In genomic region chr3:27800261-27800660, GRCh38 we compare ENCODE assay signal across 20 cellular contexts.
DNase-seq lines count a peak whose midpoint lies in the region; ATAC-seq and TF ChIP-seq lines count a peak whose summit lies in the region.
"Had no signal": no experiment of that assay in that cellular context is flagged by ENCODE, and none has a peak within 500 bp of the region (broad histone marks: within the 10 kb centered on the region; RNA-seq: fewer than 3 reads in every experiment).

No MANE protein-coding gene starts in this region.

- H3K9me3 Mint-ChIP-seq in activated CD4-positive, alpha-beta T cell treated with anti-CD3 and anti-CD28 coated beads for 36 hours (ENCODE audit: low read depth), result no peaks in the 10 kb centered on the region
- no peaks in the 10 kb centered on the region for H3K9me3 Mint-ChIP-seq in activated T-helper 1 cell treated with anti-CD3 and anti-CD28 coated beads, Interleukin-12 subunit alpha, Interleukin-12 subunit beta, Interleukin-2, Interleukin-4 antibody, amounts not matched to agents 30 ng/mL and 10 ng/mL and 1 ng/mL, durations not matched to agents 14 hours and 24 hours and 36 hours
- H3K9me3 Mint-ChIP-seq: CD4-positive, alpha-beta T cell had no signal

- H3K36me3 Mint-ChIP-seq in activated CD4-positive, alpha-beta T cell treated with anti-CD3 and anti-CD28 coated beads for 36 hours (ENCODE audit: low read depth), result no peaks in the 10 kb centered on the region
- H3K36me3 Mint-ChIP-seq in activated T-helper 1 cell treated with anti-CD3 and anti-CD28 coated beads, Interleukin-12 subunit alpha, Interleukin-12 subunit beta, Interleukin-2, Interleukin-4 antibody, amounts not matched to agents 30 ng/mL and 10 ng/mL and 1 ng/mL, durations not matched to agents 14 hours and 24 hours and 36 hours (ENCODE audit: low read depth), result no peaks in the 10 kb centered on the region

- H3K4me2 ChIP-seq in GM23248 (ENCODE audit: unreplicated experiment), result no peak overlapping the region
- H3K4me2 ChIP-seq: PC-9 had no signal

- H3K9me3 ChIP-seq in GM23248 (ENCODE audit: low read depth), result no peaks in the 10 kb centered on the region
- H3K9me3 ChIP-seq: BE2C, Caco-2, MG63, SJCRH30 had no signal

- no peak overlapping the region for H3K4me3 ChIP-seq in GM23248
- H3K4me3 ChIP-seq: MG63, PC-9, SJCRH30 had no signal

- no peak for TF ChIP-seq CTCF in GM13977 (IDR thresholded peaks at IDR 0.05; ENCODE audit: extremely low read depth, insufficient read depth, missing control alignments)

- H3K27me3 ChIP-seq in GM23248 (replicated peaks; ENCODE audit: insufficient read depth), result no peaks in the 10 kb centered on the region
- H3K27me3 ChIP-seq: BE2C, MG63, SJCRH30 had no signal

- intact Hi-C loops in activated CD4-positive, alpha-beta T cell treated with anti-CD3 and anti-CD28 coated beads for 36 hours (cut with DNase I, micrococcal nuclease), result no loop called here
- intact Hi-C loops in activated T-helper 1 cell treated with anti-CD3 and anti-CD28 coated beads, Interleukin-12 subunit alpha, Interleukin-12 subunit beta, Interleukin-2, Interleukin-4 antibody, amounts not matched to agents 30 ng/mL and 10 ng/mL and 1 ng/mL, durations not matched to agents 14 hours and 24 hours and 36 hours (cut with micrococcal nuclease), result loop anchor here (1.0 to 5.0 kb wide), 5 partner anchors 41 to 526 kb away; no protein-coding TSS in a partner anchor

- H3K4me1 Mint-ChIP-seq in activated CD4-positive, alpha-beta T cell treated with anti-CD3 and anti-CD28 coated beads for 36 hours, result peaks cover 7% of the 10 kb centered on the region
- H3K4me1 Mint-ChIP-seq in activated T-helper 1 cell treated with anti-CD3 and anti-CD28 coated beads, Interleukin-12 subunit alpha, Interleukin-12 subunit beta, Interleukin-2, Interleukin-4 antibody, amounts not matched to agents 30 ng/mL and 10 ng/mL and 1 ng/mL, durations not matched to agents 14 hours and 24 hours and 36 hours (ENCODE audit: low read depth), result peaks cover 17% of the 10 kb centered on the region

- no peaks in the 10 kb centered on the region for H3K27me3 Mint-ChIP-seq in activated CD4-positive, alpha-beta T cell treated with anti-CD3 and anti-CD28 coated beads for 36 hours
- H3K27me3 Mint-ChIP-seq in activated T-helper 1 cell treated with anti-CD3 and anti-CD28 coated beads, Interleukin-12 subunit alpha, Interleukin-12 subunit beta, Interleukin-2, Interleukin-4 antibody, amounts not matched to agents 30 ng/mL and 10 ng/mL and 1 ng/mL, durations not matched to agents 14 hours and 24 hours and 36 hours (ENCODE audit: insufficient read depth), result no peaks in the 10 kb centered on the region
- H3K27me3 Mint-ChIP-seq: CD4-positive, alpha-beta T cell had no signal

- peak; percentile 58 for ATAC-seq in activated CD4-positive, alpha-beta T cell treated with anti-CD3 and anti-CD28 coated beads for 36 hours

- no peak overlapping the region for H3K27ac Mint-ChIP-seq in activated CD4-positive, alpha-beta T cell treated with anti-CD3 and anti-CD28 coated beads for 36 hours
- H3K27ac Mint-ChIP-seq in activated T-helper 1 cell treated with anti-CD3 and anti-CD28 coated beads, Interleukin-12 subunit alpha, Interleukin-12 subunit beta, Interleukin-2, Interleukin-4 antibody, amounts not matched to agents 30 ng/mL and 10 ng/mL and 1 ng/mL, durations not matched to agents 14 hours and 24 hours and 36 hours, result peak overlapping the region; percentile 0
- H3K27ac Mint-ChIP-seq: CD4-positive, alpha-beta T cell had no signal

- POLR2A ChIA-PET in activated CD4-positive, alpha-beta T cell treated with anti-CD3 and anti-CD28 coated beads for 36 hours (lab: Charles Lee), result no interaction called here

- no peaks in the 10 kb centered on the region for H3K36me3 ChIP-seq in GM23248 (ENCODE audit: low read depth)
- H3K36me3 ChIP-seq: BE2C, MG63, SJCRH30 had no signal

- H2AFZ ChIP-seq in GM23248, result no peak overlapping the region
- H2AFZ ChIP-seq: PC-9 had no signal

- H3K9me2 ChIP-seq in GM23248 (ENCODE audit: insufficient read depth), result no peaks in the 10 kb centered on the region

- DNase-seq in activated CD4-positive, alpha-beta T cell treated with anti-CD3 and anti-CD28 coated beads for 36 hours, result peak; percentile 20
- DNase-seq in activated CD4-positive, alpha-beta T cell treated with anti-CD3 and anti-CD28 coated beads, Interleukin-2, amount 50 U/mL, for 48 hours, result no peak
- DNase-seq in GM23248 (peak; percentile 13), GM13977 (ENCODE audit: low spot score) (no peak), SIG-M5 (lab: John Stamatoyannopoulos, UW) (no peak), NCI-H526 (lab: John Stamatoyannopoulos, UW) (no peak)
- DNase-seq in activated T-helper 1 cell treated with anti-CD3 and anti-CD28 coated beads, Interleukin-12 subunit alpha, Interleukin-12 subunit beta, Interleukin-2, Interleukin-4 antibody, amounts not matched to agents 30 ng/mL and 10 ng/mL and 1 ng/mL, durations not matched to agents 14 hours and 24 hours and 36 hours (ENCODE audit: low spot score), result no peak
- peak; percentile 3 for DNase-seq in stimulated activated CD8-positive, alpha-beta memory T cell treated with anti-CD3 and anti-CD28 coated beads, Interleukin-4, amount 100 ng/mL, for 24 hours (ENCODE audit: low read depth)
- DNase-seq: BE2C; Caco-2; CD4-positive, alpha-beta T cell; GDM1; H7; MG63; NCI-H1105; NCI-H2107; NCI-H524; PC-9; SJCRH30 had no signal

- WGBS in GM23248 (ENCODE audit: low coverage in 1 of 2, low lambda C conversion rate in 2 of 2, missing lambda C conversion rate in 2 of 2), 2 experiments, result 59 to 67% methylated on average over 3 of the region's 3 CpGs

- no peaks in the 10 kb centered on the region for H4K20me1 ChIP-seq in GM23248 (ENCODE audit: insufficient read depth)

- in situ Hi-C loops in GM23248 (cut with MboI), result no loop called here
- in situ Hi-C loops in GM13977 (cut with MboI; ENCODE audit: low pct_unique_long_range_greater_than_20kb, low sequenced_read_pairs, unreplicated experiment), result no loop called here

- H3K4me1 ChIP-seq in GM23248 (ENCODE audit: insufficient read depth), result no peaks in the 10 kb centered on the region
- H3K4me1 ChIP-seq: BE2C, Caco-2, SJCRH30 had no signal

- CTCF ChIA-PET in activated CD4-positive, alpha-beta T cell treated with anti-CD3 and anti-CD28 coated beads for 36 hours (lab: Charles Lee), result no interaction called here

- no peak overlapping the region for H3K27ac ChIP-seq in GM23248
- H3K27ac ChIP-seq: PC-9, RWPE1, SJCRH30 had no signal

- H3K79me2 ChIP-seq in GM23248 (ENCODE audit: insufficient read depth), result no peaks in the 10 kb centered on the region

- H3F3A ChIP-seq in GM23248 (ENCODE audit: insufficient read depth), result no peaks in the 10 kb centered on the region

- no peak overlapping the region for H3K4me3 Mint-ChIP-seq in activated CD4-positive, alpha-beta T cell treated with anti-CD3 and anti-CD28 coated beads for 36 hours
- H3K4me3 Mint-ChIP-seq in activated T-helper 1 cell treated with anti-CD3 and anti-CD28 coated beads, Interleukin-12 subunit alpha, Interleukin-12 subunit beta, Interleukin-2, Interleukin-4 antibody, amounts not matched to agents 30 ng/mL and 10 ng/mL and 1 ng/mL, durations not matched to agents 14 hours and 24 hours and 36 hours, result no peak overlapping the region
- H3K4me3 Mint-ChIP-seq: CD4-positive, alpha-beta T cell had no signal

- H3K9ac ChIP-seq in GM23248, result no peak overlapping the region

Comparison
In these comparisons a context has a peak if more than half of its experiments do, and no peak if none do; other contexts are left out.
1. DNase-seq: peak in activated CD4-positive, alpha-beta T cell treated with anti-CD3 and anti-CD28 coated beads for 36 hours (single experiment), GM23248 (single experiment) and stimulated activated CD8-positive, alpha-beta memory T cell treated with anti-CD3 and anti-CD28 coated beads, Interleukin-4, amount 100 ng/mL, for 24 hours (single experiment); none in activated CD4-positive, alpha-beta T cell treated with anti-CD3 and anti-CD28 coated beads, Interleukin-2, amount 50 U/mL, for 48 hours (0 of 2), activated T-helper 1 cell treated with anti-CD3 and anti-CD28 coated beads, Interleukin-12 subunit alpha, Interleukin-12 subunit beta, Interleukin-2, Interleukin-4 antibody, amounts not matched to agents 30 ng/mL and 10 ng/mL and 1 ng/mL, durations not matched to agents 14 hours and 24 hours and 36 hours (single experiment), GM13977 (single experiment), SIG-M5 (single experiment) and NCI-H526 (0 of 2).